In the genomic region with DNA sequence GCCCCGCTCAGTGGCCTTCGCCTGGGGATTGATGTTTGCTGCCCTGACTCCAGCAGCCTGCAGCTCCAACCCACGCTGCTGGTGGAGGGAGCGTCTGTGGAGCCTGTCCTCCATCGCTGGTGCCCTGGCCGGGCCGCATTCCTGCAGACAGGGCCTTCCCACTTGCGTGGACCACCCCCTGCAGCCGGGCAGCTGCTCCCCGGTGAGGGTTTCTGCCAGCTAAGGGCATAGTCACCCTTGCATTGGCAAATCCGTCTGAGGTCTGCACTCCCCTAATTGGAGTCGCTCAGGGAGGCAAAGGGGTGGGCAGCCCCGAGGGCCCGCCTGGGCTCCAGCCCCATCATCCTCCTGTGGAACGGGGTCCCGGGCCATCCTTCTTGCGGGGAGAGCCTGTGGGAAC, we compare ENCODE assay signal across 23 cellular contexts. TPM values are rescaled to one million over a fixed set of nuclear protein-coding genes. Genes with fewer than 3 reads are reported as not detected.
"Had no signal": no experiment of that assay in that cellular context is flagged by ENCODE, and none has a peak within 500 bp of the region (broad histone marks: within the 10 kb centered on the region; RNA-seq: fewer than 3 reads in every experiment).

No MANE protein-coding gene starts in this region.

- H3K27ac ChIP-seq: SK-N-MC, VCaP had no signal

- DNase-seq: activated CD4-positive, alpha-beta memory T cell treated with anti-CD3 and anti-CD28 coated beads for 36 hours; activated CD4-positive, alpha-beta T cell treated with anti-CD3 and anti-CD28 coated beads, Interleukin-2, amount 10 ng/mL, durations not matched to agents 7 days and 5 days; activated CD4-positive, CD25-positive, alpha-beta regulatory T cell; activated CD8-positive, alpha-beta memory T cell treated with anti-CD3 and anti-CD28 coated beads for 24 hours; activated gamma-delta T cell; activated naive CD4-positive, alpha-beta T cell treated with anti-CD3 and anti-CD28 coated beads, Interleukin-2, amount 10 ng/mL, durations not matched to agents 7 days and 5 days; activated naive CD8-positive, alpha-beta T cell treated with anti-CD3 and anti-CD28 coated beads for 36 hours; activated T-cell treated with anti-CD3 and anti-CD28 coated beads, Interleukin-2, amount 50 U/mL, for 4 hours; Kasumi-1; NCI-H1105 treated with DMSO at 0.1 percent for 48 hours; NCI-H1436 treated with DMSO at 0.1 percent for 48 hours; NCI-H187; NCI-H2081; NCI-H510A treated with DMSO at 0.1 percent for 48 hours; NCI-H69; NK-92 treated with Interleukin-12 subunit alpha and Interleukin-12 subunit beta, amount 100 ng/mL, for 24 hours; OCI-M1; RPMI8226; T-cell; T-helper 2 cell had no signal

- H3K4me1 Mint-ChIP-seq: activated CD4-positive, alpha-beta T cell treated with anti-CD3 and anti-CD28 coated beads, Interleukin-2, amount 10 ng/mL, durations not matched to agents 7 days and 5 days; activated naive CD4-positive, alpha-beta T cell treated with anti-CD3 and anti-CD28 coated beads, Interleukin-2, amount 10 ng/mL, durations not matched to agents 7 days and 5 days; activated naive CD8-positive, alpha-beta T cell treated with anti-CD3 and anti-CD28 coated beads for 36 hours; central memory CD8-positive, alpha-beta T cell; T-cell had no signal

- H3K27ac Mint-ChIP-seq: activated CD4-positive, alpha-beta memory T cell treated with anti-CD3 and anti-CD28 coated beads for 36 hours; activated CD4-positive, alpha-beta T cell treated with anti-CD3 and anti-CD28 coated beads, Interleukin-2, amount 10 ng/mL, durations not matched to agents 7 days and 5 days; activated naive CD4-positive, alpha-beta T cell treated with anti-CD3 and anti-CD28 coated beads, Interleukin-2, amount 10 ng/mL, durations not matched to agents 7 days and 5 days; activated naive CD8-positive, alpha-beta T cell treated with anti-CD3 and anti-CD28 coated beads for 36 hours; T-cell had no signal

- H3K27me3 Mint-ChIP-seq: activated CD4-positive, alpha-beta T cell treated with anti-CD3 and anti-CD28 coated beads, Interleukin-2, amount 10 ng/mL, durations not matched to agents 7 days and 5 days; activated naive CD8-positive, alpha-beta T cell treated with anti-CD3 and anti-CD28 coated beads for 36 hours had no signal

- H3K4me3 ChIP-seq: SK-N-MC had no signal

- H3K4me3 Mint-ChIP-seq: activated CD4-positive, alpha-beta memory T cell treated with anti-CD3 and anti-CD28 coated beads for 36 hours; activated CD4-positive, alpha-beta T cell treated with anti-CD3 and anti-CD28 coated beads, Interleukin-2, amount 10 ng/mL, durations not matched to agents 7 days and 5 days; activated naive CD4-positive, alpha-beta T cell treated with anti-CD3 and anti-CD28 coated beads, Interleukin-2, amount 10 ng/mL, durations not matched to agents 7 days and 5 days; activated naive CD8-positive, alpha-beta T cell treated with anti-CD3 and anti-CD28 coated beads for 36 hours; activated T-cell treated with anti-CD3 and anti-CD28 coated beads, Interleukin-2, amount 50 U/mL, for 4 hours; central memory CD8-positive, alpha-beta T cell; T-cell had no signal

- H3K36me3 Mint-ChIP-seq: activated CD4-positive, alpha-beta memory T cell treated with anti-CD3 and anti-CD28 coated beads for 36 hours; activated naive CD4-positive, alpha-beta T cell treated with anti-CD3 and anti-CD28 coated beads, Interleukin-2, amount 10 ng/mL, durations not matched to agents 7 days and 5 days; activated naive CD8-positive, alpha-beta T cell treated with anti-CD3 and anti-CD28 coated beads for 36 hours; T-cell had no signal

- H3K9me3 Mint-ChIP-seq: activated CD4-positive, alpha-beta T cell treated with anti-CD3 and anti-CD28 coated beads, Interleukin-2, amount 10 ng/mL, durations not matched to agents 7 days and 5 days; activated naive CD8-positive, alpha-beta T cell treated with anti-CD3 and anti-CD28 coated beads for 36 hours; activated T-cell treated with anti-CD3 and anti-CD28 coated beads, Interleukin-2, amount 50 U/mL, for 4 hours; central memory CD8-positive, alpha-beta T cell had no signal

RNA-seq across cellular contexts. Expression of a gene that starts 43.5 kb away (rescaled TPM):
- total RNA-seq: activated CD4-positive, alpha-beta memory T cell treated with anti-CD3 and anti-CD28 coated beads for 36 hours had no signal
